In genomic region chr7:50281680-50282445, GRCh38 we compare ENCODE assay signal across 9 cellular contexts. TPM values are rescaled to one million over a fixed set of nuclear protein-coding genes. Genes with fewer than 3 reads are reported as not detected.
DNase-seq lines count a peak whose midpoint lies in the region; ATAC-seq, FAIRE-seq and TF ChIP-seq lines count a peak whose summit lies in the region.
"Had no signal": no experiment of that assay in that cellular context is flagged by ENCODE, and none has a peak within 500 bp of the region (broad histone marks: within the 10 kb centered on the region; RNA-seq: fewer than 3 reads in every experiment).

No MANE protein-coding gene starts in this region.

- CTCF ChIA-PET in Calu3 (lab: Charles Lee): interaction anchor here (1.1 kb wide), 1 partner anchor 55 kb away, joined by 3 read pairs; no protein-coding TSS in a partner anchor

- H3K27me3 Mint-ChIP-seq in immature natural killer cell (ENCODE audit: low read depth in 3 of 3) (peaks cover 0 to 3% (median 1%) of the 10 kb centered on the region in 3 donors), Calu3 (ENCODE audit: unreplicated experiment) (peaks cover 86% of the 10 kb centered on the region)

- ATAC-seq in GM18511 (IDR thresholded peaks at IDR 0.05; ENCODE audit: unreplicated experiment) (peak; percentile 92), GM21619 (IDR thresholded peaks at IDR 0.05; ENCODE audit: unreplicated experiment) (peak; percentile 93)

- H3K4me1 Mint-ChIP-seq in immature natural killer cell (peaks cover 56 to 65% of the 10 kb centered on the region in 2 donors), Calu3 (ENCODE audit: low read depth, unreplicated experiment) (no peaks in the 10 kb centered on the region)

- BruUV-seq in Calu3 (replicated peaks; lab: Mats Ljungman, UMichigan): no TSS peak

- H3K27ac Mint-ChIP-seq in immature natural killer cell: peak overlapping the region; percentile 75 to 95 (median 92)
- no peak overlapping the region for H3K27ac Mint-ChIP-seq in Calu3 (ENCODE audit: unreplicated experiment)

- peak; percentile 51 for DNase-seq in KBM-7
- peak; percentile 18 to 25 (median 20) for DNase-seq in immature natural killer cell
- no peak for DNase-seq in NCI-H1092 treated with DMSO at 0.1 percent for 48 hours (lab: John Stamatoyannopoulos, UW)
- no peak for DNase-seq in Calu3
- DNase-seq in HTR-8/SVneo (ENCODE audit: insufficient read length, low spot score): no peak
- no peak for DNase-seq in NCI-H2081 (lab: John Stamatoyannopoulos, UW)

- H3K36me3 Mint-ChIP-seq in immature natural killer cell (peaks cover 0 to 5% (median 0%) of the 10 kb centered on the region in 3 donors), Calu3 (ENCODE audit: insufficient read depth, unreplicated experiment) (no peaks in the 10 kb centered on the region)

- peaks cover 0 to 2% (median 0%) of the 10 kb centered on the region in 6 donors for H3K9me3 Mint-ChIP-seq in immature natural killer cell
- H3K9me3 Mint-ChIP-seq in Calu3 (ENCODE audit: low read depth, unreplicated experiment): no peaks in the 10 kb centered on the region

- intact Hi-C loops in Calu3 (cut with micrococcal nuclease; ENCODE audit: unreplicated experiment): no loop called here

- no peak for FAIRE-seq in HTR-8/SVneo (lab: Jason Lieb, UNC)
- FAIRE-seq: endothelial cell of umbilical vein had no signal

- H3K4me3 Mint-ChIP-seq in immature natural killer cell (peak overlapping the region; percentile 53 to 80 (median 75)), Calu3 (ENCODE audit: low read depth, unreplicated experiment) (no peak overlapping the region)

- no peak for TF ChIP-seq CTCF in Calu3 (IDR thresholded peaks at IDR 0.05; ENCODE audit: unreplicated experiment)

- in situ Hi-C loops in KBM-7 (cut with MboI; ENCODE audit: low pct_unique_long_range_greater_than_20kb, low sequenced_read_pairs): no loop called here

RNA-seq across cellular contexts. Expression of gene IKZF1, which starts 22.7 kb away (rescaled TPM):
- polyA plus RNA-seq in immature natural killer cell: 100 to 1,000 TPM in 1 of 3 donors, 10 to 100 TPM in 2; 79.5 to 307 (median 91.3) TPM
- total RNA-seq in Calu3 (2022): 0.24 and 0.28 TPM in 2 replicates

Comparison
In these comparisons a context has a peak if more than half of its experiments do, and no peak if none do; other contexts are left out.
1. DNase-seq: peak in KBM-7 (single experiment) and immature natural killer cell (3 of 3); none in NCI-H1092 treated with DMSO at 0.1 percent for 48 hours (single experiment), Calu3 (single experiment), HTR-8/SVneo (single experiment) and NCI-H2081 (0 of 2).